ENCODE assay signal across 20 cellular contexts in genomic region chr5:110070836-110071235, GRCh38.
DNase-seq lines count a peak whose midpoint lies in the region; ATAC-seq and TF ChIP-seq lines count a peak whose summit lies in the region.
"Had no signal": no experiment of that assay in that cellular context is flagged by ENCODE, and none has a peak within 500 bp of the region (broad histone marks: within the 10 kb centered on the region; RNA-seq: fewer than 3 reads in every experiment).

No MANE protein-coding gene starts in this region.

- H3K4me3 Mint-ChIP-seq in endodermal cell = no peak overlapping the region
- H3K4me3 Mint-ChIP-seq: B cell; CD14-positive monocyte; CD4-positive, alpha-beta T cell; CD8-positive, alpha-beta memory T cell had no signal

- in situ Hi-C loops in G401 (cut with HindIII; ENCODE audit: low sequenced_read_pairs) = no loop called here

- no peak for ATAC-seq in left lung
- ATAC-seq: HCT116 had no signal

- no peaks in the 10 kb centered on the region for H3K4me1 ChIP-seq in endodermal cell (ENCODE audit: control insufficient read depth, insufficient read depth, low read length)
- no peaks in the 10 kb centered on the region for H3K4me1 ChIP-seq in left lung

- 83 to 94% methylated on average over 1 to 4 of the region's 4 CpGs for WGBS in endodermal cell (ENCODE audit: insufficient coverage in 1 of 2, insufficient read length in 1 of 2), 2 experiments

- intact Hi-C loops in left lung (cut with DNase I) = no loop called here

- H3K27me3 ChIP-seq in endodermal cell (ENCODE audit: control insufficient read depth, insufficient read depth, low read length, poor library complexity, severe bottlenecking) (no peaks in the 10 kb centered on the region), left lung (no peaks in the 10 kb centered on the region)
- H3K27me3 ChIP-seq: BLaER1 had no signal

- H3K9me3 Mint-ChIP-seq in endodermal cell = peaks cover 43% of the 10 kb centered on the region

- H3K4me1 Mint-ChIP-seq in endodermal cell = no peaks in the 10 kb centered on the region
- H3K4me1 Mint-ChIP-seq: B cell, CD14-positive monocyte had no signal

- H3K9ac ChIP-seq in endodermal cell (ENCODE audit: extremely low read depth, low read length, poor library complexity, severe bottlenecking) = no peak overlapping the region
- H3K9ac ChIP-seq: BLaER1 had no signal

- H3K27ac ChIP-seq in endodermal cell (ENCODE audit: low read depth, low read length) (no peak overlapping the region), left lung (no peak overlapping the region)
- H3K27ac ChIP-seq: BLaER1 had no signal

- no peak overlapping the region for H3K27ac Mint-ChIP-seq in endodermal cell
- H3K27ac Mint-ChIP-seq: B cell; CD14-positive monocyte; CD4-positive, alpha-beta T cell; CD8-positive, alpha-beta memory T cell had no signal

- DNase-seq in HCEC 1CT = peak; percentile 23
- no peak for DNase-seq in endodermal cell
- peak; percentile 19 for DNase-seq in fibroblast of peridontal ligament (ENCODE audit: extremely low read depth)
- DNase-seq in renal cortical epithelial cell (ENCODE audit: low read depth) = peak; percentile 34
- no peak for DNase-seq in left lung
- DNase-seq in G401 (ENCODE audit: low spot score) = no peak
- no peak for DNase-seq in NCI-H2196 (lab: John Stamatoyannopoulos, UW; ENCODE audit: unreplicated experiment)
- no peak for DNase-seq in activated CD4-positive, alpha-beta T cell treated with anti-CD3 and anti-CD28 coated beads for 48 hours
- DNase-seq: CD4-positive, alpha-beta T cell; CD8-positive, alpha-beta memory T cell; DMS 273 treated with DMSO at 0.1 percent for 48 hours; DMS79; EL; GF-D8; GOT3; H7 had no signal

- H3K9me3 ChIP-seq in endodermal cell (ENCODE audit: control insufficient read depth, low read length) (peaks cover 46% of the 10 kb centered on the region), left lung (peaks cover 0 to 31% of the 10 kb centered on the region in 2 donors)

- peak overlapping the region; percentile 11 for H3K4me3 ChIP-seq in endodermal cell (ENCODE audit: low read length)
- H3K4me3 ChIP-seq in left lung = no peak overlapping the region
- H3K4me3 ChIP-seq: BLaER1 had no signal

- no peaks in the 10 kb centered on the region for H3K36me3 Mint-ChIP-seq in endodermal cell (ENCODE audit: low read depth)
- H3K36me3 Mint-ChIP-seq: CD14-positive monocyte had no signal

- H3K36me3 ChIP-seq in endodermal cell (ENCODE audit: control insufficient read depth, insufficient read depth, low read length) = no peaks in the 10 kb centered on the region
- H3K36me3 ChIP-seq in left lung = no peaks in the 10 kb centered on the region

- H3K27me3 Mint-ChIP-seq in endodermal cell (ENCODE audit: insufficient read depth) = peaks cover 1% of the 10 kb centered on the region
- H3K27me3 Mint-ChIP-seq: B cell; CD4-positive, alpha-beta T cell had no signal

- TF ChIP-seq CTCF in endodermal cell (conservative IDR thresholded peaks at IDR 0.05) = no peak
- no peak for TF ChIP-seq CTCF in left lung (IDR thresholded peaks at IDR 0.05)

Comparison
In these comparisons a context has a peak if more than half of its experiments do, and no peak if none do; other contexts are left out.
1. DNase-seq: peak in HCEC 1CT (single experiment), fibroblast of peridontal ligament (single experiment) and renal cortical epithelial cell (single experiment); none in endodermal cell (single experiment), left lung (0 of 2), G401 (single experiment), NCI-H2196 (single experiment) and activated CD4-positive, alpha-beta T cell treated with anti-CD3 and anti-CD28 coated beads for 48 hours (single experiment).